ENCODE assay signal across 18 cellular contexts in the genomic region with DNA sequence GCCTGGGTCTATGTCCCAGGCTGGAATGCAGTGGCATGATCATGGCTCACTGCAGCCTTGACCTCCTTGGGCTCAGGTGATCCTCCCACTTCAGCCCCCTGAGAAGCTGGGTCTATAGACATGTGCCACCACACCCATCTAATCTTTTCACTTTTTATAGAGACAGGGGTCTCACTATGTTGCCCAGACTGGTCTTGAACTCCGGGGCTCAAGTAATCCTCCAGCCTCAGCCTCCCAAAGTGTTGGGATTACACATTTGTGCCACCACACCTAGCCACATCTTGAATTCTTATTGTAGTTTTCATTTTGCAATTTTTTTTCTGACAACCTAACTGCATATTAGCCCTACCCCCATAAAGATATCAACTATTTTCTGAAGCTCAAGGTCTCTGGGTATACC. TPM values are rescaled to one million over a fixed set of nuclear protein-coding genes. Genes with fewer than 3 reads are reported as not detected.
DNase-seq lines count a peak whose midpoint lies in the region; ATAC-seq and TF ChIP-seq lines count a peak whose summit lies in the region.
"Had no signal": no experiment of that assay in that cellular context is flagged by ENCODE, and none has a peak within 500 bp of the region (broad histone marks: within the 10 kb centered on the region; RNA-seq: fewer than 3 reads in every experiment).

No MANE protein-coding gene starts in this region.

- H3K36me3 ChIP-seq in GM23248 (ENCODE audit: low read depth) (no peaks in the 10 kb centered on the region), brain microvascular endothelial cell (replicated peaks) (no peaks in the 10 kb centered on the region), mesodermal cell (ENCODE audit: control insufficient read depth, insufficient read depth, low read length) (no peaks in the 10 kb centered on the region), Caco-2 (ENCODE audit: control insufficient read depth, insufficient read depth, low read length) (no peaks in the 10 kb centered on the region)

- no peak for ATAC-seq in GM21528 (IDR thresholded peaks at IDR 0.05; ENCODE audit: low FRiP score, unreplicated experiment)
- ATAC-seq: stimulated activated naive B cell treated with anti-CD40 and anti-IgM and Interleukin-4, amounts not matched to agents 10 μg/mL and 1 μg/mL and 100 μg/mL, for 72 hours had no signal

- H3K27me3 Mint-ChIP-seq in Caco-2 (ENCODE audit: insufficient read depth, unreplicated experiment), result peaks cover 11% of the 10 kb centered on the region

- H3K4me2 ChIP-seq in GM23248 (ENCODE audit: unreplicated experiment), result peak overlapping the region; percentile 99

- H2AFZ ChIP-seq in GM23248, result no peak overlapping the region

- peaks cover 82% of the 10 kb centered on the region for H3K79me2 ChIP-seq in GM23248 (ENCODE audit: insufficient read depth)

- peaks cover 57% of the 10 kb centered on the region for H3F3A ChIP-seq in GM23248 (ENCODE audit: insufficient read depth)

- POLR2A ChIA-PET in Caco-2 (lab: Charles Lee), result no interaction called here

- no peaks in the 10 kb centered on the region for H3K27me3 ChIP-seq in GM23248 (replicated peaks; ENCODE audit: insufficient read depth)
- H3K27me3 ChIP-seq in brain microvascular endothelial cell (replicated peaks), result no peaks in the 10 kb centered on the region
- no peaks in the 10 kb centered on the region for H3K27me3 ChIP-seq in Caco-2 (replicated peaks; ENCODE audit: control insufficient read depth, insufficient read depth, low read length)
- H3K27me3 ChIP-seq: body of pancreas had no signal

- in situ Hi-C loops in GM23248 (cut with MboI) (no loop called here), brain microvascular endothelial cell (cut with HindIII; ENCODE audit: low pct_ligation_motif_present, low sequenced_read_pairs) (no loop called here)

- H3K9me3 ChIP-seq in GM23248 (ENCODE audit: low read depth) (no peaks in the 10 kb centered on the region), mesodermal cell (ENCODE audit: control insufficient read depth, low read length) (no peaks in the 10 kb centered on the region), Caco-2 (no peaks in the 10 kb centered on the region)
- H3K9me3 ChIP-seq: body of pancreas had no signal

- H3K4me1 ChIP-seq in GM23248 (ENCODE audit: insufficient read depth) (peaks cover 71% of the 10 kb centered on the region), mesodermal cell (ENCODE audit: control insufficient read depth, insufficient read depth, low read length, poor library complexity, severe bottlenecking) (peaks cover 30% of the 10 kb centered on the region), Caco-2 (no peaks in the 10 kb centered on the region)
- H3K4me1 ChIP-seq: body of pancreas had no signal

- 56 to 58% methylated on average over 1 of the region's 1 CpG for WGBS in GM23248 (ENCODE audit: low coverage in 1 of 2, low lambda C conversion rate in 2 of 2, missing lambda C conversion rate in 2 of 2), 2 experiments
- WGBS in mesodermal cell (ENCODE audit: insufficient coverage in 2 of 2), 2 experiments, result 100% methylated on average over 1 of the region's 1 CpG; no CpG with 5 or more reads in 1 of the 2 experiments

- no peaks in the 10 kb centered on the region for H3K9me3 Mint-ChIP-seq in Caco-2 (ENCODE audit: unreplicated experiment)
- H3K9me3 Mint-ChIP-seq: stimulated activated naive B cell treated with anti-CD40 and anti-IgM and Interleukin-4, amounts not matched to agents 10 μg/mL and 1 μg/mL and 100 μg/mL, for 72 hours had no signal

- intact Hi-C loops in Caco-2 (cut with micrococcal nuclease; ENCODE audit: unreplicated experiment), result no loop called here

- no peaks in the 10 kb centered on the region for H3K9me2 ChIP-seq in GM23248 (ENCODE audit: insufficient read depth)

- CTCF ChIA-PET in Caco-2 (lab: Charles Lee), result no interaction called here

- H3K4me3 Mint-ChIP-seq in Caco-2 (ENCODE audit: unreplicated experiment), result no peak overlapping the region
- H3K4me3 Mint-ChIP-seq: stimulated activated naive B cell treated with anti-CD40 and anti-IgM and Interleukin-4, amounts not matched to agents 10 μg/mL and 1 μg/mL and 100 μg/mL, for 72 hours had no signal

- no peaks in the 10 kb centered on the region for H3K4me1 Mint-ChIP-seq in Caco-2 (ENCODE audit: low read depth, unreplicated experiment)
- H3K4me1 Mint-ChIP-seq: stimulated activated naive B cell treated with anti-CD40 and anti-IgM and Interleukin-4, amounts not matched to agents 10 μg/mL and 1 μg/mL and 100 μg/mL, for 72 hours had no signal

- DNase-seq in GM23248 (peak; percentile 19), brain microvascular endothelial cell (no peak), Caco-2 (no peak), C1 segment of cervical spinal cord (lab: John Stamatoyannopoulos, UW) (no peak)
- no peak for DNase-seq in activated naive CD4-positive, alpha-beta T cell treated with anti-CD3 and anti-CD28 coated beads, Interleukin-2, amount 50 U/mL, for 16 hours
- DNase-seq: activated CD8-positive, alpha-beta memory T cell treated with anti-CD3 and anti-CD28 coated beads, Interleukin-2, amount 50 U/mL, for 4 hours; activated gamma-delta T cell treated with Interleukin-2 at 50 U/mL for 16 hours; AML-193; KBM-7; NCI-H1092; NCI-H2171; NCI-H774; stimulated activated naive B cell treated with anti-CD40 and anti-IgM and Interleukin-4, amounts not matched to agents 10 μg/mL and 1 μg/mL and 100 μg/mL, for 72 hours had no signal

- peak overlapping the region; percentile 97 for H3K9ac ChIP-seq in GM23248

- H3K27ac ChIP-seq in GM23248 (peak overlapping the region; percentile 99), brain microvascular endothelial cell (peak overlapping the region; percentile 99), mesodermal cell (ENCODE audit: low read depth, low read length, severe bottlenecking) (peak overlapping the region; percentile 98), skin epidermis (peak overlapping the region in 16 of 21 experiments; percentile 12 to 87 (median 60))
- H3K27ac ChIP-seq: HL-60 had no signal

- H3K4me3 ChIP-seq in GM23248, result peak overlapping the region; percentile 72
- H3K4me3 ChIP-seq in brain microvascular endothelial cell (ENCODE audit: low read depth, low read length), result no peak overlapping the region
- H3K4me3 ChIP-seq in mesodermal cell (ENCODE audit: extremely low read depth, insufficient read depth, low read length, poor library complexity, severe bottlenecking), result no peak overlapping the region
- H3K4me3 ChIP-seq in skin epidermis, result no peak overlapping the region
- no peak overlapping the region for H3K4me3 ChIP-seq in Caco-2 (ENCODE audit: low read depth, low read length)
- H3K4me3 ChIP-seq: body of pancreas had no signal

- no peak overlapping the region for H3K27ac Mint-ChIP-seq in Caco-2 (ENCODE audit: unreplicated experiment)
- H3K27ac Mint-ChIP-seq: stimulated activated naive B cell treated with anti-CD40 and anti-IgM and Interleukin-4, amounts not matched to agents 10 μg/mL and 1 μg/mL and 100 μg/mL, for 72 hours had no signal

- no peaks in the 10 kb centered on the region for H4K20me1 ChIP-seq in GM23248 (ENCODE audit: insufficient read depth)

- BruUV-seq in Caco-2 (replicated peaks; lab: Mats Ljungman, UMichigan), result no TSS peak

- TF ChIP-seq CTCF in brain microvascular endothelial cell (IDR thresholded peaks at IDR 0.05; ENCODE audit: low read depth, low read length, missing control alignments) (no peak), Caco-2 (IDR thresholded peaks at IDR 0.05; ENCODE audit: insufficient read depth in 1 of 2, low read depth in 1 of 2, low read length in 1 of 2, severe bottlenecking in 1 of 2, unreplicated experiment in 1 of 2) (no peak)

- H3K36me3 Mint-ChIP-seq in Caco-2 (ENCODE audit: insufficient read depth, unreplicated experiment), result no peaks in the 10 kb centered on the region
- H3K36me3 Mint-ChIP-seq: stimulated activated naive B cell treated with anti-CD40 and anti-IgM and Interleukin-4, amounts not matched to agents 10 μg/mL and 1 μg/mL and 100 μg/mL, for 72 hours had no signal

RNA-seq across cellular contexts. Expression of a gene that starts 18.4 kb away (rescaled TPM):
- 10,930 and 11,288 TPM in 2 replicates for total RNA-seq in GM23248 (2014; rRNA removed; shearing (Covaris generic))
- 9,779 and 9,902 TPM in 2 replicates for polyA plus RNA-seq in GM23248 (2016; fragmentation: Nextera tagmentation; extraction: Ambion mirVana)
- 775 TPM for polyA plus RNA-seq in mesodermal cell (2013, experiment 1 of 2)
- polyA plus RNA-seq in mesodermal cell (2013, experiment 2 of 2), result 692 TPM
- total RNA-seq in Caco-2 (2022), result 2.6 and 6.7 TPM in 2 replicates

Comparison
In these comparisons a context has a peak if more than half of its experiments do, and no peak if none do; other contexts are left out.
1. RNA of a gene that starts 18.4 kb away (total RNA-seq): 10,930 to 11,288 TPM in GM23248; 2.6 to 6.7 TPM in Caco-2; every median in the first group is over 1,000 times any median in the second.
2. Peak in every context shown above with its lines, with median percentiles within 50 percentile points of each other: H3K27ac ChIP-seq.